In genomic region chr7:130930260-130930659, GRCh38 we compare ENCODE assay signal across 10 cellular contexts.
DNase-seq lines count a peak whose midpoint lies in the region; FAIRE-seq and TF ChIP-seq lines count a peak whose summit lies in the region.
"Had no signal": no experiment of that assay in that cellular context is flagged by ENCODE, and none has a peak within 500 bp of the region (broad histone marks: within the 10 kb centered on the region; RNA-seq: fewer than 3 reads in every experiment).

No MANE protein-coding gene starts in this region.

- peaks cover 94% of the 10 kb centered on the region for H3K4me1 Mint-ChIP-seq in activated T-cell treated with anti-CD3 and anti-CD28 coated beads, Interleukin-2, amount 50 U/mL, for 24 hours (ENCODE audit: low read depth)
- H3K4me1 Mint-ChIP-seq in activated CD4-positive, alpha-beta memory T cell treated with anti-CD3 and anti-CD28 coated beads for 36 hours (ENCODE audit: low read depth) = peaks cover 93% of the 10 kb centered on the region

- peak overlapping the region; percentile 39 for H3K4me3 Mint-ChIP-seq in activated T-cell treated with anti-CD3 and anti-CD28 coated beads, Interleukin-2, amount 50 U/mL, for 24 hours
- H3K4me3 Mint-ChIP-seq in activated CD4-positive, alpha-beta memory T cell treated with anti-CD3 and anti-CD28 coated beads for 36 hours = peak overlapping the region; percentile 7

- H3K36me3 ChIP-seq in right atrium auricular region = peaks cover 11% of the 10 kb centered on the region
- H3K36me3 ChIP-seq in subcutaneous abdominal adipose tissue (ENCODE audit: control insufficient read depth in 5 of 5, insufficient read depth in 5 of 5, low read length in 5 of 5) = peaks cover 7 to 20% (median 10%) of the 10 kb centered on the region in 5 donors
- H3K36me3 ChIP-seq: BE2C had no signal

- CTCF ChIA-PET in activated CD4-positive, alpha-beta memory T cell treated with anti-CD3 and anti-CD28 coated beads for 36 hours (lab: Charles Lee) = interaction anchor here (0.7 to 2.0 kb wide), 5 partner anchors 8 to 110 kb away, joined by 3 to 9 read pairs (median 4); no protein-coding TSS in a partner anchor

- POLR2A ChIA-PET in activated CD4-positive, alpha-beta memory T cell treated with anti-CD3 and anti-CD28 coated beads for 36 hours (lab: Charles Lee) = interaction anchor here (1.0 to 2.1 kb wide), 7 partner anchors 8 to 29 kb away, joined by 3 to 6 read pairs (median 5); no protein-coding TSS in a partner anchor

- H3K27ac ChIP-seq in right atrium auricular region (peak overlapping the region; percentile 18 to 45), subcutaneous abdominal adipose tissue (ENCODE audit: low read depth, low read length) (peak overlapping the region; percentile 42)

- H3K36me3 Mint-ChIP-seq in activated T-cell treated with anti-CD3 and anti-CD28 coated beads, Interleukin-2, amount 50 U/mL, for 24 hours (ENCODE audit: low read depth) = peaks cover 99% of the 10 kb centered on the region
- peaks cover 84% of the 10 kb centered on the region for H3K36me3 Mint-ChIP-seq in activated CD4-positive, alpha-beta memory T cell treated with anti-CD3 and anti-CD28 coated beads for 36 hours

- no peaks in the 10 kb centered on the region for H3K27me3 Mint-ChIP-seq in activated T-cell treated with anti-CD3 and anti-CD28 coated beads, Interleukin-2, amount 50 U/mL, for 24 hours
- H3K27me3 Mint-ChIP-seq in activated CD4-positive, alpha-beta memory T cell treated with anti-CD3 and anti-CD28 coated beads for 36 hours = no peaks in the 10 kb centered on the region

- FAIRE-seq in D721Med (lab: Jason Lieb, UNC) = no peak

- peak overlapping the region; percentile 89 for H3K27ac Mint-ChIP-seq in activated T-cell treated with anti-CD3 and anti-CD28 coated beads, Interleukin-2, amount 50 U/mL, for 24 hours
- H3K27ac Mint-ChIP-seq in activated CD4-positive, alpha-beta memory T cell treated with anti-CD3 and anti-CD28 coated beads for 36 hours = peak overlapping the region; percentile 85

- H3K9me3 ChIP-seq in right atrium auricular region (no peaks in the 10 kb centered on the region), subcutaneous abdominal adipose tissue (ENCODE audit: control insufficient read depth in 5 of 5, low read length in 5 of 5) (no peaks in the 10 kb centered on the region)
- H3K9me3 ChIP-seq: BE2C had no signal

- DNase-seq in activated T-cell treated with anti-CD3 and anti-CD28 coated beads, Interleukin-2, amount 50 U/mL, for 24 hours = no peak
- DNase-seq in activated T-cell treated with anti-CD3 and anti-CD28 coated beads for 4 hours (no peak), right atrium auricular region (ENCODE audit: low spot score) (no peak), dedifferentiated amniotic fluid mesenchymal stem cell (ENCODE audit: extremely low spot score) (no peak), D721Med (ENCODE audit: insufficient read length, low spot score) (no peak), NK-92 (lab: John Stamatoyannopoulos, UW; ENCODE audit: unreplicated experiment) (no peak)
- peak; percentile 57 for DNase-seq in activated CD4-positive, alpha-beta memory T cell treated with anti-CD3 and anti-CD28 coated beads for 36 hours
- DNase-seq: BE2C, NCI-H748 treated with DMSO at 0.1 percent for 48 hours had no signal

- H3K9ac ChIP-seq in subcutaneous abdominal adipose tissue (ENCODE audit: low read length in 5 of 5) = no peak overlapping the region

- H3K4me3 ChIP-seq in right atrium auricular region (no peak overlapping the region), subcutaneous abdominal adipose tissue (ENCODE audit: low read depth in 1 of 5, low read length in 5 of 5) (no peak overlapping the region)

- intact Hi-C loops in activated CD4-positive, alpha-beta memory T cell treated with anti-CD3 and anti-CD28 coated beads for 36 hours (cut with micrococcal nuclease) = no loop called here

- H3K4me1 ChIP-seq in right atrium auricular region (peaks cover 0 to 46% of the 10 kb centered on the region in 2 donors), subcutaneous abdominal adipose tissue (ENCODE audit: control insufficient read depth in 5 of 5, insufficient read depth in 5 of 5, low read length in 5 of 5) (peaks cover 0 to 33% (median 9%) of the 10 kb centered on the region in 5 donors)
- H3K4me1 ChIP-seq: BE2C had no signal

- no peak for TF ChIP-seq CTCF in right atrium auricular region (IDR thresholded peaks at IDR 0.05)
- no peak for TF ChIP-seq CTCF in D721Med (IDR thresholded peaks at IDR 0.05; ENCODE audit: insufficient read depth, missing control alignments)

- no peaks in the 10 kb centered on the region for H3K9me3 Mint-ChIP-seq in activated T-cell treated with anti-CD3 and anti-CD28 coated beads, Interleukin-2, amount 50 U/mL, for 24 hours
- H3K9me3 Mint-ChIP-seq in activated CD4-positive, alpha-beta memory T cell treated with anti-CD3 and anti-CD28 coated beads for 36 hours = no peaks in the 10 kb centered on the region

- H3K27me3 ChIP-seq in right atrium auricular region (no peaks in the 10 kb centered on the region), subcutaneous abdominal adipose tissue (ENCODE audit: control insufficient read depth in 5 of 5, insufficient read depth in 4 of 5, low read length in 5 of 5) (no peaks in the 10 kb centered on the region)
- H3K27me3 ChIP-seq: BE2C had no signal
